Comparison of ENCODE assay signal across 23 cellular contexts in the genomic region with DNA sequence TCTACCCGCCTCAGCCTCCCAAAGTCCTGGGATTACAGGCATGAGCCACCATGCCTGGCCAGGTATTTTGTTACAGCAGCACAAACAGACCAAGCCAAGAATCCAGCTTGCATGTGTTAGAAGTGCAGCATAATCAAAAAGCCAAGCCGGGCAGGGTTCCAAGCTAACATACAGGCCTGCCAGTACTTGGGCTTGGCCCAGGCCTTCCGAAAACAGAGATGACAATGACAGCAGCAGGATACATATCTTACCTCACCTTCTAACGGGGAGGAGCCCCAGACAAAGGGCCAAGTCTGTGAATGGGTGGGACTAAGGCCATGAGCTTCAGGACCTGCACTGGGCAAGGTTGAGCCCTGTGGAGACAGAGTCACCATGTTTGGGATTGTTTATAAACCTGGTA.
A peak's percentile ranks its signal among the peaks of the same experiment; 100 is the strongest.
DNase-seq lines count a peak whose midpoint lies in the region; TF ChIP-seq lines count a peak whose summit lies in the region.
"Had no signal": no experiment of that assay in that cellular context is flagged by ENCODE, and none has a peak within 500 bp of the region (broad histone marks: within the 10 kb centered on the region; RNA-seq: fewer than 3 reads in every experiment).

No MANE protein-coding gene starts in this region.

- no peak for TF ChIP-seq CTCF in C4-2B (conservative IDR thresholded peaks at IDR 0.05)
- TF ChIP-seq CTCF in left ventricle myocardium inferior (IDR thresholded peaks at IDR 0.05; ENCODE audit: borderline replicate concordance): no peak

- H3K27ac ChIP-seq in C4-2B (peak overlapping the region; percentile 33), left ventricle myocardium inferior (replicated peaks) (no peak overlapping the region)
- H3K27ac ChIP-seq: pancreas, Peyer's patch, SJSA1, upper lobe of right lung had no signal

- DNase-seq in NCI-H2029 treated with DMSO at 0.1 percent for 48 hours (lab: John Stamatoyannopoulos, UW) (peak; percentile 93), astrocyte of the hippocampus (ENCODE audit: low read depth, low spot score) (peak; percentile 23), left ventricle myocardium inferior (peak; percentile 26), NCI-H345 (lab: John Stamatoyannopoulos, UW) (no peak)
- no peak for DNase-seq in stimulated activated CD8-positive, alpha-beta memory T cell treated with anti-CD3 and anti-CD28 coated beads, Interleukin-4, amount 100 ng/mL, for 48 hours
- no peak for DNase-seq in activated effector memory CD4-positive, alpha-beta T cell treated with anti-CD3 and anti-CD28 coated beads, Interleukin-2, amount 50 U/mL, for 16 hours
- DNase-seq in effector CD8-positive, alpha-beta T cell (lab: John Stamatoyannopoulos, UW): no peak
- DNase-seq: activated CD4-positive, alpha-beta T cell treated with anti-CD3 and anti-CD28 coated beads, Interleukin-2, amount 50 U/mL, for 48 hours; activated CD8-positive, alpha-beta memory T cell treated with anti-CD3 and anti-CD28 coated beads, Interleukin-2, amount 50 U/mL, for 4 hours; anterior cingulate cortex; BE2C; GDM1; islet precursor cell; NCI-H526; pancreas; Peyer's patch; stimulated activated CD4-positive, alpha-beta T cell treated with anti-CD3 and anti-CD28 coated beads, Interleukin-4, amount 100 ng/mL, for 24 hours; stimulated activated naive B cell treated with anti-CD40 and anti-IgM and Interleukin-4, amounts not matched to agents 10 μg/mL and 1 μg/mL and 100 μg/mL, for 72 hours; T-cell; upper lobe of right lung had no signal

- H3K36me3 ChIP-seq in left ventricle myocardium inferior: no peaks in the 10 kb centered on the region
- H3K36me3 ChIP-seq: BE2C, pancreas, Peyer's patch, SJSA1, upper lobe of right lung had no signal

- no peaks in the 10 kb centered on the region for H3K27me3 ChIP-seq in left ventricle myocardium inferior (ENCODE audit: low read depth)
- H3K27me3 ChIP-seq: BE2C, pancreas, Peyer's patch, SJSA1, upper lobe of right lung had no signal

- no peaks in the 10 kb centered on the region for H3K9me3 ChIP-seq in left ventricle myocardium inferior (replicated peaks)
- H3K9me3 ChIP-seq: BE2C, pancreas, Peyer's patch, SJSA1, upper lobe of right lung had no signal

- peaks cover 10% of the 10 kb centered on the region for H3K4me1 ChIP-seq in left ventricle myocardium inferior
- H3K4me1 ChIP-seq: BE2C, pancreas, Peyer's patch, upper lobe of right lung had no signal

- intact Hi-C loops in left ventricle myocardium inferior (cut with micrococcal nuclease): no loop called here

- H3K4me3 ChIP-seq in left ventricle myocardium inferior: no peak overlapping the region
- H3K4me3 ChIP-seq: lung, pancreas, Peyer's patch, SJSA1, upper lobe of right lung had no signal

Comparison
In these comparisons a context has a peak if more than half of its experiments do, and no peak if none do; other contexts are left out.
1. DNase-seq: peak in NCI-H2029 treated with DMSO at 0.1 percent for 48 hours (single experiment), astrocyte of the hippocampus (single experiment) and left ventricle myocardium inferior (single experiment); none in stimulated activated CD8-positive, alpha-beta memory T cell treated with anti-CD3 and anti-CD28 coated beads, Interleukin-4, amount 100 ng/mL, for 48 hours (single experiment), NCI-H345 (single experiment), activated effector memory CD4-positive, alpha-beta T cell treated with anti-CD3 and anti-CD28 coated beads, Interleukin-2, amount 50 U/mL, for 16 hours (single experiment) and effector CD8-positive, alpha-beta T cell (single experiment).